35 cellular contexts compared by ENCODE assay signal in the genomic region with DNA sequence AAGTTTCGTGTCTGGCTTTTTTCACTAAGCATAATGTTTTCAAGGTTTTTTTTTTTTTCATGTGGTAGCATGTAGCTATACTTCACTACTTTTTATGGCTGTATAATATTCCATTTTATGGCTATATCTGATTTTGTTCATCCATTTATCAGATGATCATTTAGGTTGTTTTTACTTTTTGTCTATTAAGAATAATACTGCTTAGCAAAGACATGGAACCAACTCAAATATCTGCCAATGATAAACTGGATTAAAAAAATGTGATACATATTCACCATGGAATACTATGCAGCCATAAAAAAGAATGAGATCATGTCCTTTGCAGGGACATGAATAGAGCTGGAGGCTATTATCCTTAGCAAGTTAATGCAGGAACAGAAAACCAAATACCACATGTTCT. TPM values are rescaled to one million over a fixed set of nuclear protein-coding genes. Genes with fewer than 3 reads are reported as not detected.
DNase-seq lines count a peak whose midpoint lies in the region; ATAC-seq, FAIRE-seq and TF ChIP-seq lines count a peak whose summit lies in the region.
"Had no signal": no experiment of that assay in that cellular context is flagged by ENCODE, and none has a peak within 500 bp of the region (broad histone marks: within the 10 kb centered on the region; RNA-seq: fewer than 3 reads in every experiment).

No MANE protein-coding gene starts in this region.

- ATAC-seq in K562: no peak
- ATAC-seq in HG03442 (IDR thresholded peaks at IDR 0.05; ENCODE audit: unreplicated experiment): no peak
- no peak for ATAC-seq in GM21529 (IDR thresholded peaks at IDR 0.05; ENCODE audit: unreplicated experiment)
- ATAC-seq: A549; CD8-positive, alpha-beta T cell had no signal

- H2AFZ ChIP-seq in K562 (ENCODE audit: low read depth, low read length): no peak overlapping the region

- no peak for TF ChIP-seq EP300 in K562 (IDR thresholded peaks at IDR 0.05; ENCODE audit: low read length)

- no peak overlapping the region for H3K9ac ChIP-seq in K562 (ENCODE audit: insufficient read depth in 1 of 2, low read depth in 2 of 2, low read length in 2 of 2)
- H3K9ac ChIP-seq: BLaER1; BLaER1 treated with 17β-estradiol and CSF1 and Interleukin-3, amounts not matched to agents 10 nM and 100 nM had no signal

- no peaks in the 10 kb centered on the region; a peak in 1 of 5 replicates for H3K27me3 ChIP-seq in K562 (ENCODE audit: control insufficient read depth in 2 of 2, insufficient read depth in 2 of 2, low read length in 2 of 2)
- H3K27me3 ChIP-seq in small intestine (ENCODE audit: control insufficient read depth in 2 of 2, insufficient read depth in 2 of 2, low read length in 2 of 2): no peaks in the 10 kb centered on the region
- H3K27me3 ChIP-seq: BE2C had no signal

- H4K20me1 ChIP-seq in K562 (replicated peaks; ENCODE audit: control insufficient read depth, insufficient read depth, low read length): no peaks in the 10 kb centered on the region

- no peaks in the 10 kb centered on the region for H3K79me2 ChIP-seq in K562 (ENCODE audit: control insufficient read depth, insufficient read depth, low read length)

- no TSS peak for BruUV-seq in K562 (replicated peaks; lab: Mats Ljungman, UMichigan)

- 0 out of 2 replicates have a peak, but pooled peaks cover 2% of the 10 kb centered on the region for H3K4me1 ChIP-seq in HEK293 (ENCODE audit: control insufficient read depth, insufficient read depth, low read length)
- H3K4me1 ChIP-seq in K562 (replicated peaks in 1 of 2; ENCODE audit: control insufficient read depth in 2 of 2, insufficient read depth in 2 of 2, low read length in 2 of 2): peaks cover 0 to 9% of the 10 kb centered on the region in 2 experiments; a peak in 3 of 5 replicates
- no peaks in the 10 kb centered on the region for H3K4me1 ChIP-seq in small intestine (ENCODE audit: control insufficient read depth in 2 of 2, insufficient read depth in 1 of 2, low read depth in 1 of 2, low read length in 1 of 2)
- H3K4me1 ChIP-seq: A549; BE2C; BLaER1; BLaER1 treated with 17β-estradiol and CSF1 and Interleukin-3, amounts not matched to agents 10 nM and 100 nM; Caco-2 had no signal

- TF ChIP-seq CTCF in HEK293 (tag by site-specific recombination; IDR thresholded peaks at IDR 0.05) (no peak), K562 (IDR thresholded peaks at IDR 0.05 in 2 of 3, conservative IDR thresholded peaks at IDR 0.05 in 1 of 3; ENCODE audit: insufficient read depth in 2 of 3, low read depth in 1 of 3, low read length in 3 of 3) (no peak), RWPE1 (conservative IDR thresholded peaks at IDR 0.05; ENCODE audit: low read depth) (no peak)

- peak; percentile 21 for FAIRE-seq in G401.6 (lab: Jason Lieb, UNC)
- no peak for FAIRE-seq in K562 (lab: Jason Lieb, UNC)
- peak; percentile 47 for FAIRE-seq in small intestine (lab: Jason Lieb, UNC)
- FAIRE-seq: A204.1, D721Med had no signal

- in situ Hi-C loops in K562 (cut with MboI): no loop called here

- POLR2A ChIA-PET in HEK293 (lab: Yijun Ruan, JAX) (no interaction called here), K562 (lab: Yijun Ruan, JAX) (no interaction called here), RWPE1 (lab: Yijun Ruan, JAX; ENCODE audit: low non-redundant PET) (no interaction called here)

- no peaks in the 10 kb centered on the region for H3K9me3 ChIP-seq in HEK293 (ENCODE audit: control insufficient read depth, insufficient read depth, low read depth, low read length)
- no peaks in the 10 kb centered on the region for H3K9me3 ChIP-seq in K562 (replicated peaks; ENCODE audit: control insufficient read depth, insufficient read depth, low read depth, low read length)
- no peaks in the 10 kb centered on the region for H3K9me3 ChIP-seq in small intestine (ENCODE audit: control insufficient read depth, low read depth)
- H3K9me3 ChIP-seq: A549, BE2C, Caco-2 had no signal

- H3K36me3 ChIP-seq in HEK293 (ENCODE audit: control insufficient read depth in 2 of 2, insufficient read depth in 1 of 2, low read length in 2 of 2) (no peaks in the 10 kb centered on the region), K562 (ENCODE audit: control insufficient read depth, insufficient read depth, low read length) (no peaks in the 10 kb centered on the region), small intestine (ENCODE audit: control insufficient read depth in 2 of 2, insufficient read depth in 2 of 2, low read length in 2 of 2) (no peaks in the 10 kb centered on the region)
- H3K36me3 ChIP-seq: BE2C; BLaER1; BLaER1 treated with 17β-estradiol and CSF1 and Interleukin-3, amounts not matched to agents 10 nM and 100 nM had no signal

- DNase-seq in K562 (ENCODE audit: extremely low read depth in 1 of 4, low spot score in 3 of 4): no peak
- no peak for DNase-seq in small intestine
- no peak for DNase-seq in RWPE1 (ENCODE audit: low spot score)
- no peak for DNase-seq in hippocampal formation (lab: John Stamatoyannopoulos, UW)
- DNase-seq: 8988T; ACHN; AML-193; BE2C; C1 segment of cervical spinal cord; Caco-2; Calu3; CD4-positive, alpha-beta memory T cell; CD4-positive, alpha-beta T cell; CD4-positive, CD25-positive, alpha-beta regulatory T cell; CD8-positive, alpha-beta memory T cell; CD8-positive, alpha-beta T cell; COR-L47; DMS 273 treated with DMSO at 0.1 percent for 48 hours; DMS153; DMS53; DMS79; DMS79 treated with DMSO at 0.1 percent for 48 hours; DND-41; EL had no signal

- intact Hi-C loops in K562 (cut with micrococcal nuclease): no loop called here

- no peaks in the 10 kb centered on the region for H3K9me1 ChIP-seq in K562 (ENCODE audit: control insufficient read depth, insufficient read depth, low read length)

- WGBS in K562 (ENCODE audit: insufficient coverage, low coverage, missing lambda C conversion rate): 0% methylated on average over 1 of the region's 1 CpG
- 81 to 87% (median 84%) methylated on average over 1 of the region's 1 CpG for WGBS in small intestine, 3 donors

- CTCF ChIA-PET in HEK293 (lab: Yijun Ruan, JAX): no interaction called here
- CTCF ChIA-PET in K562 (lab: Yijun Ruan, JAX; ENCODE audit: low intra/inter-chr PET ratio): no interaction called here
- CTCF ChIA-PET in RWPE1 (lab: Yijun Ruan, JAX): no interaction called here

- H3K4me2 ChIP-seq in K562 (ENCODE audit: insufficient read depth, low read length): no peak overlapping the region
- H3K4me2 ChIP-seq: A549; BLaER1; BLaER1 treated with 17β-estradiol and CSF1 and Interleukin-3, amounts not matched to agents 10 nM and 100 nM had no signal

- TF ChIP-seq POLR2A in K562 (conservative IDR thresholded peaks at IDR 0.05): no peak

- H3K4me3 ChIP-seq in HEK293 (ENCODE audit: low read depth, low read length): no peak overlapping the region
- H3K4me3 ChIP-seq in K562: no peak overlapping the region
- H3K4me3 ChIP-seq in small intestine (ENCODE audit: low read depth in 1 of 2, low read length in 2 of 2): no peak overlapping the region
- H3K4me3 ChIP-seq: A549; BLaER1; BLaER1 treated with 17β-estradiol and CSF1 and Interleukin-3, amounts not matched to agents 10 nM and 100 nM had no signal

- H3K27ac ChIP-seq in HEK293 (ENCODE audit: extremely low read depth, low read depth, low read length) (no peak overlapping the region), K562 (ENCODE audit: extremely low read depth, low read depth, low read length) (no peak overlapping the region), small intestine (ENCODE audit: low read depth in 1 of 2, low read length in 1 of 2) (no peak overlapping the region), RWPE1 (no peak overlapping the region)
- H3K27ac ChIP-seq: 22Rv1; A549; BLaER1; BLaER1 treated with 17β-estradiol and CSF1 and Interleukin-3, amounts not matched to agents 10 nM and 100 nM; C4-2B had no signal

- no peak for TF ChIP-seq RAD21 in K562 (CRISPR knock-in tag; conservative IDR thresholded peaks at IDR 0.05 in 1 of 2, IDR thresholded peaks at IDR 0.05 in 1 of 2)

RNA-seq across cellular contexts. Expression of gene ZNF280C, which starts 32.7 kb away (rescaled TPM):
- 3.2 and 11.5 TPM in 2 replicates for total RNA-seq in K562 (2011; cell fraction: chromatin; rRNA removed; ENCODE audit: low replicate concordance)
- total RNA-seq in K562 (2011; cell fraction: nucleolus; rRNA removed): 1.3 and 1.8 TPM in 2 replicates
- 4.5 and 8.2 TPM in 2 replicates for total RNA-seq in K562 (2011; cell fraction: nucleoplasm; rRNA removed)
- total RNA-seq in K562 (2014; rRNA removed) (2.5 and 3.2 TPM in 2 replicates), K562 (2014; rRNA removed; fragmentation: Illumina TruSeq; extraction: Trizol) (7.6 and 7.7 TPM in 2 replicates), K562 (2015; rRNA removed; fragmentation: Illumina TruSeq; extraction: Trizol) (6.9 and 7.1 TPM in 2 replicates), K562 (2021) (4.5 and 4.8 TPM in 2 replicates)
- polyA plus RNA-seq in K562 (2011; rRNA removed) (6.6 and 8.3 TPM in 2 replicates), K562 (2014; fragmentation: Illumina TruSeq; extraction: Trizol) (3.2 and 4.4 TPM in 2 replicates), K562 (2014; fragmentation: Nextera tagmentation; extraction: Ambion mirVana) (1 to 10 TPM; 1.6 to 1.8 TPM), K562 (2014; rRNA removed) (3.6 and 4.8 TPM in 2 replicates), small intestine (1 to 10 TPM in 1 of 3 donors, under 1 TPM in 2; 0.45 to 1.1 (median 0.54) TPM)
- polyA plus RNA-seq in K562 (2011; cell fraction: cytosol; rRNA removed): 2.2 and 3.6 TPM in 2 replicates
- 2.8 and 3.5 TPM in 2 replicates for polyA plus RNA-seq in K562 (2011; cell fraction: nucleus; rRNA removed)
- polyA plus RNA-seq in K562 (2012): 1.2 and 1.7 TPM in 2 replicates
- 13.4 and 14.7 TPM in 2 replicates for polyA minus RNA-seq in K562 (2011; rRNA and poly(A)+ RNA removed)
- 2.9 and 3.9 TPM in 2 replicates for polyA minus RNA-seq in K562 (2011; cell fraction: cytosol; rRNA and poly(A)+ RNA removed)
- 2.2 and 5.0 TPM in 2 replicates for polyA minus RNA-seq in K562 (2011; cell fraction: nucleus; rRNA and poly(A)+ RNA removed)

RNA-seq across cellular contexts. Expression of gene SLC25A14, which starts 38.3 kb away (rescaled TPM):
- total RNA-seq in K562 (2011; cell fraction: chromatin; rRNA removed; ENCODE audit: low replicate concordance): 17.0 and 28.3 TPM in 2 replicates
- total RNA-seq in K562 (2011; cell fraction: nucleolus; rRNA removed): 9.1 and 9.5 TPM in 2 replicates
- total RNA-seq in K562 (2011; cell fraction: nucleoplasm; rRNA removed): 15.0 and 16.3 TPM in 2 replicates
- total RNA-seq in K562 (2014; rRNA removed) (9.0 and 9.5 TPM in 2 replicates), K562 (2014; rRNA removed; fragmentation: Illumina TruSeq; extraction: Trizol) (15.8 and 16.9 TPM in 2 replicates), K562 (2015; rRNA removed; fragmentation: Illumina TruSeq; extraction: Trizol) (14.0 and 15.2 TPM in 2 replicates), K562 (2021) (13.7 and 14.7 TPM in 2 replicates)
- polyA plus RNA-seq in K562 (2011; rRNA removed) (18.9 and 21.5 TPM in 2 replicates), K562 (2014; fragmentation: Illumina TruSeq; extraction: Trizol) (13.6 and 14.8 TPM in 2 replicates), K562 (2014; fragmentation: Nextera tagmentation; extraction: Ambion mirVana) (10 to 100 TPM; 32.1 to 33.3 TPM), K562 (2014; rRNA removed) (17.9 and 19.3 TPM in 2 replicates), small intestine (1 to 10 TPM; 7.3 to 9.1 (median 7.4) TPM)
- polyA plus RNA-seq in K562 (2011; cell fraction: cytosol; rRNA removed): 4.0 and 9.3 TPM in 2 replicates
- 27.9 and 40.5 TPM in 2 replicates for polyA plus RNA-seq in K562 (2011; cell fraction: nucleus; rRNA removed)
- polyA plus RNA-seq in K562 (2012): 15.0 and 17.6 TPM in 2 replicates
- 16.8 and 17.8 TPM in 2 replicates for polyA minus RNA-seq in K562 (2011; rRNA and poly(A)+ RNA removed)
- polyA minus RNA-seq in K562 (2011; cell fraction: cytosol; rRNA and poly(A)+ RNA removed): 4.0 and 6.0 TPM in 2 replicates
- polyA minus RNA-seq in K562 (2011; cell fraction: nucleus; rRNA and poly(A)+ RNA removed): 12.1 and 15.6 TPM in 2 replicates
